In genomic region chr6:108721308-108721707, GRCh38 we compare ENCODE assay signal across 1 cellular context.
A peak's percentile ranks its signal among the peaks of the same experiment; 100 is the strongest.
TF ChIP-seq lines count a peak whose summit lies in the region.

No MANE protein-coding gene starts in this region.

TF ChIP-seq in HepG2, 621 proteins besides CTCF, POLR2A, EP300 and RAD21 (continued from another document):
- TF ChIP-seq, protein P1, sequence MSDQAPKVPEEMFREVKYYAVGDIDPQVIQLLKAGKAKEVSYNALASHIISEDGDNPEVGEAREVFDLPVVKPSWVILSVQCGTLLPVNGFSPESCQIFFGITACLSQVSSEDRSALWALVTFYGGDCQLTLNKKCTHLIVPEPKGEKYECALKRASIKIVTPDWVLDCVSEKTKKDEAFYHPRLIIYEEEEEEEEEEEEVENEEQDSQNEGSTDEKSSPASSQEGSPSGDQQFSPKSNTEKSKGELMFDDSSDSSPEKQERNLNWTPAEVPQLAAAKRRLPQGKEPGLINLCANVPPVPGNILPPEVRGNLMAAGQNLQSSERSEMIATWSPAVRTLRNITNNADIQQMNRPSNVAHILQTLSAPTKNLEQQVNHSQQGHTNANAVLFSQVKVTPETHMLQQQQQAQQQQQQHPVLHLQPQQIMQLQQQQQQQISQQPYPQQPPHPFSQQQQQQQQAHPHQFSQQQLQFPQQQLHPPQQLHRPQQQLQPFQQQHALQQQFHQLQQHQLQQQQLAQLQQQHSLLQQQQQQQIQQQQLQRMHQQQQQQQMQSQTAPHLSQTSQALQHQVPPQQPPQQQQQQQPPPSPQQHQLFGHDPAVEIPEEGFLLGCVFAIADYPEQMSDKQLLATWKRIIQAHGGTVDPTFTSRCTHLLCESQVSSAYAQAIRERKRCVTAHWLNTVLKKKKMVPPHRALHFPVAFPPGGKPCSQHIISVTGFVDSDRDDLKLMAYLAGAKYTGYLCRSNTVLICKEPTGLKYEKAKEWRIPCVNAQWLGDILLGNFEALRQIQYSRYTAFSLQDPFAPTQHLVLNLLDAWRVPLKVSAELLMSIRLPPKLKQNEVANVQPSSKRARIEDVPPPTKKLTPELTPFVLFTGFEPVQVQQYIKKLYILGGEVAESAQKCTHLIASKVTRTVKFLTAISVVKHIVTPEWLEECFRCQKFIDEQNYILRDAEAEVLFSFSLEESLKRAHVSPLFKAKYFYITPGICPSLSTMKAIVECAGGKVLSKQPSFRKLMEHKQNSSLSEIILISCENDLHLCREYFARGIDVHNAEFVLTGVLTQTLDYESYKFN (CRISPR knock-in tag; conservative IDR thresholded peaks at IDR 0.05) = peak; percentile 81
